8 cellular contexts compared by ENCODE assay signal in the genomic region with DNA sequence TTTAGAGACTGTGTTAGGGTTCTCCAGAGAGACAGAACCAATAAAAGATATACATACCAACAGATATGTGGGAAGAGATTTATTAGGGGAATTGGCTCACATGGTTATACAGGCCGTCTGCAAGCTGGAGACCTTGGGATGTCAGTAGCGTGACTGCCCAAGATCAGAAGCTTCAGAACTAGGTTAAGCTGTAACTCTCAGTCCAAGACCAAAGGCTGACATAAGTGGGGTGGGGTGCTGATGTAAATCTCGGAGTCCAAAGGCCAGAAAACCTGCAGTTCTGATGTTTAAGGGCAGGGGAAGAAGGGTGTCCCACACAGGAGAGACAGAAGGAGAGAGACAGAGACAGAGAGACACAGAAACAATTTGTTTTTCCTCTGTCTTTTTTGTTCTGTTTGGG. TPM values are rescaled to one million over a fixed set of nuclear protein-coding genes. Genes with fewer than 3 reads are reported as not detected.
"Had no signal": no experiment of that assay in that cellular context is flagged by ENCODE, and none has a peak within 500 bp of the region (broad histone marks: within the 10 kb centered on the region; RNA-seq: fewer than 3 reads in every experiment).

No MANE protein-coding gene starts in this region.

- ATAC-seq: GM23338 had no signal

- H3K27ac Mint-ChIP-seq: GM23338, IgD-negative memory B cell had no signal

- H3K4me3 ChIP-seq: GM23338 had no signal

- H2AFZ ChIP-seq: GM23338 had no signal

- FAIRE-seq: H1, H54, HTR-8/SVneo had no signal

- H3K4me2 ChIP-seq: GM23338 had no signal

- H3K36me3 Mint-ChIP-seq: IgD-negative memory B cell had no signal

- DNase-seq: H9, HCEC 1CT had no signal

- H3K4me3 Mint-ChIP-seq: GM23338, H9, IgD-negative memory B cell had no signal

RNA-seq across cellular contexts. Expression of gene CLDN34, which starts 10.5 kb away (rescaled TPM):
- total RNA-seq: GM23338, HT-29 had no signal
- polyA plus RNA-seq: GM23338, IgD-negative memory B cell had no signal
